8 cellular contexts compared by ENCODE assay signal in genomic region chr3:73056365-73057150, GRCh38.
DNase-seq lines count a peak whose midpoint lies in the region; ATAC-seq, FAIRE-seq and TF ChIP-seq lines count a peak whose summit lies in the region.

No MANE protein-coding gene starts in this region.

- TF ChIP-seq CTCF in AG09309 (IDR thresholded peaks at IDR 0.05; ENCODE audit: control insufficient read depth, insufficient read depth, low read depth, low read length, missing control alignments) = peak; percentile 43

- no peak for ATAC-seq in HG02759 (IDR thresholded peaks at IDR 0.05; ENCODE audit: unreplicated experiment)
- ATAC-seq in GM18867 (IDR thresholded peaks at IDR 0.05; ENCODE audit: unreplicated experiment) = no peak

- H3K4me3 ChIP-seq in AG09309 (ENCODE audit: control insufficient read depth, low read depth, low read length) = no peak overlapping the region

- peak; percentile 70 for FAIRE-seq in GM18507 (lab: Jason Lieb, UNC)

- DNase-seq in AG09309 (ENCODE audit: low read depth) (peak; percentile 25), GM18507 (ENCODE audit: extremely low spot score, insufficient read length, low read depth) (no peak), RKO (ENCODE audit: low spot score) (peak; percentile 68), fibroblast of gingiva (ENCODE audit: low read depth) (peak; percentile 48), pons (ENCODE audit: low spot score) (peak; percentile 80), GDM1 (lab: John Stamatoyannopoulos, UW) (no peak)

Comparison
In these comparisons a context has a peak if more than half of its experiments do, and no peak if none do; other contexts are left out.
1. DNase-seq: peak in AG09309 (single experiment), RKO (single experiment), fibroblast of gingiva (single experiment) and pons (single experiment); none in GM18507 (single experiment) and GDM1 (single experiment).